ENCODE assay signal across 11 cellular contexts in genomic region chr3:138470687-138471086, GRCh38. TPM values are rescaled to one million over a fixed set of nuclear protein-coding genes. Genes with fewer than 3 reads are reported as not detected.
"Had no signal": no experiment of that assay in that cellular context is flagged by ENCODE, and none has a peak within 500 bp of the region (broad histone marks: within the 10 kb centered on the region; RNA-seq: fewer than 3 reads in every experiment).

No MANE protein-coding gene starts in this region.

- DNase-seq: activated effector memory CD4-positive, alpha-beta T cell treated with anti-CD3 and anti-CD28 coated beads, Interleukin-2, amount 50 U/mL, for 16 hours; activated T-cell treated with anti-CD3 and anti-CD28 coated beads, Interleukin-2, amount 50 U/mL, for 1 hour; brain microvascular endothelial cell; foreskin keratinocyte; SIG-M5; small intestine; trophoblast cell had no signal

- H3K36me3 ChIP-seq: brain microvascular endothelial cell had no signal

- ATAC-seq: activated naive CD4-positive, alpha-beta T cell treated with anti-CD3 and anti-CD28 coated beads, Interleukin-2, amount 50 U/mL, for 72 hours; esophagus mucosa; foreskin keratinocyte had no signal

- H3K4me3 ChIP-seq: dorsolateral prefrontal cortex had no signal

- H3K27me3 ChIP-seq: brain microvascular endothelial cell, dorsolateral prefrontal cortex, foreskin keratinocyte had no signal

- H3K27ac ChIP-seq: brain microvascular endothelial cell, foreskin keratinocyte had no signal

- H3K4me1 ChIP-seq: foreskin keratinocyte had no signal

RNA-seq across cellular contexts. Expression of gene ESYT3, which starts 36.3 kb away (rescaled TPM):
- total RNA-seq: lung microvascular endothelial cell had no signal
